Comparison of ENCODE assay signal across 16 cellular contexts in genomic region chr11:108886608-108887007, GRCh38.
DNase-seq lines count a peak whose midpoint lies in the region; ATAC-seq and TF ChIP-seq lines count a peak whose summit lies in the region.
"Had no signal": no experiment of that assay in that cellular context is flagged by ENCODE, and none has a peak within 500 bp of the region (broad histone marks: within the 10 kb centered on the region; RNA-seq: fewer than 3 reads in every experiment).

No MANE protein-coding gene starts in this region.

- H3K27ac ChIP-seq in HEK293 (ENCODE audit: extremely low read depth, low read depth, low read length) (no peak overlapping the region), MM.1S (ENCODE audit: low read length) (no peak overlapping the region)
- H3K27ac ChIP-seq: C4-2B, heart left ventricle, SK-N-MC had no signal

- intact Hi-C loops in sciatic nerve (cut with DNase I) = no loop called here

- H4K20me1 ChIP-seq in MM.1S (ENCODE audit: insufficient read depth, low read length) = no peaks in the 10 kb centered on the region

- no peak overlapping the region for H2AFZ ChIP-seq in MM.1S (ENCODE audit: low read length)

- no peaks in the 10 kb centered on the region for H3K9me3 ChIP-seq in HEK293 (ENCODE audit: control insufficient read depth, insufficient read depth, low read depth, low read length)
- no peaks in the 10 kb centered on the region for H3K9me3 ChIP-seq in MM.1S (replicated peaks; ENCODE audit: insufficient read depth, low read length)
- H3K9me3 ChIP-seq: adrenal gland, heart left ventricle had no signal

- TF ChIP-seq CTCF in AG10803 (conservative IDR thresholded peaks at IDR 0.05; ENCODE audit: low read length) (no peak), HEK293 (tag by site-specific recombination; IDR thresholded peaks at IDR 0.05) (no peak), MM.1S (IDR thresholded peaks at IDR 0.05; ENCODE audit: low read length) (no peak)

- H3K9ac ChIP-seq in MM.1S (ENCODE audit: low read length) = no peak overlapping the region

- no peak overlapping the region for H3K4me3 ChIP-seq in AG10803 (ENCODE audit: low read length)
- no peak overlapping the region for H3K4me3 ChIP-seq in HEK293 (ENCODE audit: low read depth, low read length)
- H3K4me3 ChIP-seq in MM.1S (ENCODE audit: low read length) = no peak overlapping the region
- H3K4me3 ChIP-seq: adrenal gland, heart left ventricle, SK-N-MC had no signal

- H3K36me3 ChIP-seq in HEK293 (ENCODE audit: control insufficient read depth in 2 of 2, insufficient read depth in 1 of 2, low read length in 2 of 2) (no peaks in the 10 kb centered on the region), MM.1S (replicated peaks; ENCODE audit: insufficient read depth, low read length) (no peaks in the 10 kb centered on the region)
- H3K36me3 ChIP-seq: adrenal gland, heart left ventricle had no signal

- POLR2A ChIA-PET in HEK293 (lab: Yijun Ruan, JAX) = no interaction called here

- ATAC-seq in GM21390 (IDR thresholded peaks at IDR 0.05; ENCODE audit: unreplicated experiment) = no peak
- ATAC-seq in sciatic nerve = no peak
- ATAC-seq: left lobe of liver had no signal

- CTCF ChIA-PET in HEK293 (lab: Yijun Ruan, JAX) = interaction anchor here (1.0 kb wide), 1 partner anchor 189 kb away, joined by 5 read pairs; no protein-coding TSS in a partner anchor

- H3K4me2 ChIP-seq in MM.1S (ENCODE audit: low read depth, low read length) = no peak overlapping the region

- no peaks in the 10 kb centered on the region for H3K79me2 ChIP-seq in MM.1S (ENCODE audit: low read length)

- no peaks in the 10 kb centered on the region for H3K9me2 ChIP-seq in MM.1S (replicated peaks; ENCODE audit: insufficient read depth, low read length)

- no peaks in the 10 kb centered on the region for H3K27me3 ChIP-seq in MM.1S (replicated peaks; ENCODE audit: insufficient read depth, low read length)
- H3K27me3 ChIP-seq: adrenal gland, heart left ventricle had no signal

- DNase-seq in AG10803 (ENCODE audit: low read depth) = peak; percentile 52
- DNase-seq in amniotic epithelial cell (ENCODE audit: low read depth) = peak; percentile 90
- peak; percentile 76 for DNase-seq in foreskin melanocyte
- DNase-seq in iPS-NIHi11 (ENCODE audit: low spot score) = no peak
- DNase-seq in sciatic nerve (ENCODE audit: low spot score) = no peak
- no peak for DNase-seq in MM.1S
- DNase-seq: activated T-cell treated with anti-CD3 and anti-CD28 coated beads for 4 hours, adrenal gland, heart left ventricle, NCI-H1694, NCI-H748 treated with DMSO at 0.1 percent for 48 hours had no signal

- H3K4me1 ChIP-seq in HEK293 (ENCODE audit: control insufficient read depth, insufficient read depth, low read length) = peaks cover 5% of the 10 kb centered on the region
- no peaks in the 10 kb centered on the region for H3K4me1 ChIP-seq in MM.1S (ENCODE audit: low read length)
- H3K4me1 ChIP-seq: adrenal gland had no signal

- H3F3A ChIP-seq in MM.1S (ENCODE audit: insufficient read depth, low read length) = no peaks in the 10 kb centered on the region

TF ChIP-seq in HEK293, 187 proteins besides CTCF, POLR2A, EP300 and RAD21 (continues in another document):
- TF ChIP-seq ZNF544 (tag by site-specific recombination; IDR thresholded peaks at IDR 0.05) (no peak), ZNF280C (tag by site-specific recombination; IDR thresholded peaks at IDR 0.05) (no peak), FEZF1 (tag by site-specific recombination; IDR thresholded peaks at IDR 0.05) (no peak), ZNF416 (tag by site-specific recombination; IDR thresholded peaks at IDR 0.05) (no peak), ZNF366 (tag by site-specific recombination; conservative IDR thresholded peaks at IDR 0.05) (peak; percentile 51; the same call in 1 of the 2 replicates), ZNF221 (tag by site-specific recombination; IDR thresholded peaks at IDR 0.05; ENCODE audit: borderline replicate concordance) (no peak), INSM2 (tag by site-specific recombination; IDR thresholded peaks at IDR 0.05) (0 out of 2 replicates have a peak, but pooled peaks have one; percentile 35), ZNF830 (tag by site-specific recombination; IDR thresholded peaks at IDR 0.05; ENCODE audit: low read depth) (no peak), ZNF610 (tag by site-specific recombination; IDR thresholded peaks at IDR 0.05; ENCODE audit: borderline replicate concordance) (no peak), ZSCAN30 (tag by site-specific recombination; IDR thresholded peaks at IDR 0.05) (no peak), GLIS1 (tag by site-specific recombination; IDR thresholded peaks at IDR 0.05) (no peak), ZNF121 (tag by site-specific recombination; IDR thresholded peaks at IDR 0.05) (no peak), ZBTB1 (tag by site-specific recombination; IDR thresholded peaks at IDR 0.05) (no peak), ZNF341 (tag by site-specific recombination; IDR thresholded peaks at IDR 0.05; ENCODE audit: low read depth) (no peak), ZNF239 (tag by site-specific recombination; IDR thresholded peaks at IDR 0.05) (no peak), ZNF629 (tag by site-specific recombination; IDR thresholded peaks at IDR 0.05) (peak; percentile 54), ZBTB21 (tag by site-specific recombination; IDR thresholded peaks at IDR 0.05) (no peak), ZNF138 (tag by site-specific recombination; IDR thresholded peaks at IDR 0.05; ENCODE audit: borderline replicate concordance) (no peak), SP7 (tag by site-specific recombination; IDR thresholded peaks at IDR 0.05) (0 out of 2 replicates have a peak, but pooled peaks have one; percentile 12), PRDM1 (tag by site-specific recombination; IDR thresholded peaks at IDR 0.05) (no peak), ZEB2 (tag by site-specific recombination; IDR thresholded peaks at IDR 0.05) (peak; percentile 69), MZF1 (tag by site-specific recombination; IDR thresholded peaks at IDR 0.05; ENCODE audit: borderline replicate concordance) (no peak), SP2 (tag by site-specific recombination; IDR thresholded peaks at IDR 0.05) (no peak)
- TF ChIP-seq, protein P1, sequence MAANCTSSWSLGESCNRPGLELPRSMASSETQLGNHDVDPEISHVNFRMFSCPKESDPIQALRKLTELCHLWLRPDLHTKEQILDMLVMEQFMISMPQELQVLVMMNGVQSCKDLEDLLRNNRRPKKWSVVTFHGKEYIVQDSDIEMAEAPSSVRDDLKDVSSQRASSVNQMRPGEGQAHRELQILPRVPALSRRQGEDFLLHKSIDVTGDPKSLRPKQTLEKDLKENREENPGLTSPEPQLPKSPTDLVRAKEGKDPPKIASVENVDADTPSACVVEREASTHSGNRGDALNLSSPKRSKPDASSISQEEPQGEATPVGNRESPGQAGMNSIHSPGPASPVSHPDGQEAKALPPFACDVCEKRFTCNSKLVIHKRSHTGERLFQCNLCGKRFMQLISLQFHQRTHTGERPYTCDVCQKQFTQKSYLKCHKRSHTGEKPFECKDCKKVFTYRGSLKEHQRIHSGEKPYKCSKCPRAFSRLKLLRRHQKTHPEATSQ (tag by site-specific recombination; IDR thresholded peaks at IDR 0.05) = no peak
- TF ChIP-seq, protein P2, sequence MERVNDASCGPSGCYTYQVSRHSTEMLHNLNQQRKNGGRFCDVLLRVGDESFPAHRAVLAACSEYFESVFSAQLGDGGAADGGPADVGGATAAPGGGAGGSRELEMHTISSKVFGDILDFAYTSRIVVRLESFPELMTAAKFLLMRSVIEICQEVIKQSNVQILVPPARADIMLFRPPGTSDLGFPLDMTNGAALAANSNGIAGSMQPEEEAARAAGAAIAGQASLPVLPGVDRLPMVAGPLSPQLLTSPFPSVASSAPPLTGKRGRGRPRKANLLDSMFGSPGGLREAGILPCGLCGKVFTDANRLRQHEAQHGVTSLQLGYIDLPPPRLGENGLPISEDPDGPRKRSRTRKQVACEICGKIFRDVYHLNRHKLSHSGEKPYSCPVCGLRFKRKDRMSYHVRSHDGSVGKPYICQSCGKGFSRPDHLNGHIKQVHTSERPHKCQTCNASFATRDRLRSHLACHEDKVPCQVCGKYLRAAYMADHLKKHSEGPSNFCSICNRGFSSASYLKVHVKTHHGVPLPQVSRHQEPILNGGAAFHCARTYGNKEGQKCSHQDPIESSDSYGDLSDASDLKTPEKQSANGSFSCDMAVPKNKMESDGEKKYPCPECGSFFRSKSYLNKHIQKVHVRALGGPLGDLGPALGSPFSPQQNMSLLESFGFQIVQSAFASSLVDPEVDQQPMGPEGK (tag by site-specific recombination; IDR thresholded peaks at IDR 0.05) = no peak

Comparison
In these comparisons a context has a peak if more than half of its experiments do, and no peak if none do; other contexts are left out.
1. DNase-seq: peak in AG10803 (single experiment), amniotic epithelial cell (single experiment) and foreskin melanocyte (single experiment); none in iPS-NIHi11 (single experiment), sciatic nerve (single experiment) and MM.1S (single experiment).